Comparison of ENCODE assay signal across 24 cellular contexts in genomic region chr5:159678800-159679392, GRCh38.
"Had no signal": no experiment of that assay in that cellular context is flagged by ENCODE, and none has a peak within 500 bp of the region (broad histone marks: within the 10 kb centered on the region; RNA-seq: fewer than 3 reads in every experiment).

No MANE protein-coding gene starts in this region.

- H3K27ac ChIP-seq: colonic mucosa, dorsolateral prefrontal cortex, esophagus squamous epithelium, gastroesophageal sphincter, neutrophil, ovary, prostate gland, right atrium auricular region, spleen, thyroid gland, upper lobe of right lung had no signal

- H3K27me3 Mint-ChIP-seq: activated CD8-positive, alpha-beta memory T cell treated with anti-CD3 and anti-CD28 coated beads, Interleukin-2, amount 10 ng/mL, durations not matched to agents 7 days and 5 days; activated naive CD8-positive, alpha-beta T cell treated with anti-CD3 and anti-CD28 coated beads, Interleukin-2, amount 10 ng/mL, durations not matched to agents 7 days and 5 days; effector memory CD8-positive, alpha-beta T cell; memory B cell had no signal

- H3K27ac Mint-ChIP-seq: activated CD8-positive, alpha-beta memory T cell treated with anti-CD3 and anti-CD28 coated beads, Interleukin-2, amount 10 ng/mL, durations not matched to agents 7 days and 5 days; activated naive CD8-positive, alpha-beta T cell treated with anti-CD3 and anti-CD28 coated beads, Interleukin-2, amount 10 ng/mL, durations not matched to agents 7 days and 5 days; effector memory CD8-positive, alpha-beta T cell; memory B cell; nephron had no signal

- H3K36me3 ChIP-seq: colonic mucosa, esophagus squamous epithelium, gastroesophageal sphincter, neutrophil, ovary, prostate gland, right atrium auricular region, spleen, thyroid gland, upper lobe of right lung had no signal

- H3K9me3 ChIP-seq: colonic mucosa, esophagus squamous epithelium, gastroesophageal sphincter, neutrophil, prostate gland, thyroid gland had no signal

- H3K4me3 ChIP-seq: colonic mucosa, dorsolateral prefrontal cortex, esophagus squamous epithelium, gastroesophageal sphincter, ovary, prostate gland, right atrium auricular region, spleen, thyroid gland, upper lobe of right lung had no signal

- H3K4me3 Mint-ChIP-seq: activated CD8-positive, alpha-beta memory T cell treated with anti-CD3 and anti-CD28 coated beads, Interleukin-2, amount 10 ng/mL, durations not matched to agents 7 days and 5 days; activated naive CD8-positive, alpha-beta T cell treated with anti-CD3 and anti-CD28 coated beads, Interleukin-2, amount 10 ng/mL, durations not matched to agents 7 days and 5 days; effector memory CD8-positive, alpha-beta T cell; memory B cell; nephron had no signal

- H3K4me1 Mint-ChIP-seq: memory B cell, nephron had no signal

- ATAC-seq: activated CD8-positive, alpha-beta memory T cell treated with anti-CD3 and anti-CD28 coated beads, Interleukin-2, amount 10 ng/mL, durations not matched to agents 7 days and 5 days; effector memory CD8-positive, alpha-beta T cell; gastroesophageal sphincter; left cardiac atrium; SK-N-SH treated with all-trans-retinoic acid at 6 μM for 48 hours; upper lobe of right lung had no signal

- H3K4me1 ChIP-seq: colonic mucosa, esophagus squamous epithelium, gastroesophageal sphincter, prostate gland, right atrium auricular region, spleen, thyroid gland, upper lobe of right lung had no signal

- DNase-seq: activated CD4-positive, alpha-beta T cell treated with anti-CD3 and anti-CD28 coated beads, Interleukin-2, amount 50 U/mL, for 48 hours; activated CD8-positive, alpha-beta memory T cell treated with anti-CD3 and anti-CD28 coated beads, Interleukin-2, amount 10 ng/mL, durations not matched to agents 7 days and 5 days; activated naive CD8-positive, alpha-beta T cell treated with anti-CD3 and anti-CD28 coated beads, Interleukin-2, amount 10 ng/mL, durations not matched to agents 7 days and 5 days; amygdala; colonic mucosa; dorsolateral prefrontal cortex; effector memory CD8-positive, alpha-beta T cell; esophagus squamous epithelium; head of caudate nucleus; left cardiac atrium; ovary; spleen; stimulated activated CD8-positive, alpha-beta memory T cell treated with anti-CD3 and anti-CD28 coated beads, Interleukin-4, amount 100 ng/mL, for 48 hours; stimulated activated naive CD4-positive, alpha-beta T cell; substantia nigra; thyroid gland; upper lobe of right lung had no signal

- H3K36me3 Mint-ChIP-seq: activated CD8-positive, alpha-beta memory T cell treated with anti-CD3 and anti-CD28 coated beads, Interleukin-2, amount 10 ng/mL, durations not matched to agents 7 days and 5 days; activated naive CD8-positive, alpha-beta T cell treated with anti-CD3 and anti-CD28 coated beads, Interleukin-2, amount 10 ng/mL, durations not matched to agents 7 days and 5 days had no signal

- H3K27me3 ChIP-seq: colonic mucosa, dorsolateral prefrontal cortex, esophagus squamous epithelium, gastroesophageal sphincter, neutrophil, ovary, right atrium auricular region, spleen, thyroid gland, upper lobe of right lung had no signal
